Comparison of ENCODE assay signal across 22 cellular contexts in the genomic region with DNA sequence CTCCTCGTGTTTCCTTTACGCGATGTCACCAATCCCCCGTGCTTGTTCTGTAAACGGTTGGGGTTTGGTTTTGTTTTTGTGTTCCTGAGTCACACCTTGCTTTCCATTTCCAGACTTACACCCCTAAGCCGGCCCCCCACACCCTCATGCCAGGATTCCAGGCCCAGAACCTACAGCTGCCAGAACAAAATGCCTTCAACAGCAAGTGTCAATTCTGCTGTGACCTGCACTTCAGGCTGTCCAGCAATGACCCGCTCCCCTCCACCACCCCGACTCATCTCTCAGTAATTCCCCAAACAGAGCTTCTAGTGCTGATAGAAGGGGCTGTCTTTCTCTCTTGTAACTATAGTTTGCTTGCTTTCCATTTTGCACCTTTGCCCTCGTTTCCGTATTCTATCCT.
"Had no signal": no experiment of that assay in that cellular context is flagged by ENCODE, and none has a peak within 500 bp of the region (broad histone marks: within the 10 kb centered on the region; RNA-seq: fewer than 3 reads in every experiment).

No MANE protein-coding gene starts in this region.

- DNase-seq: activated B cell treated with CpG ODN at 0.5 μM for 24 hours; activated CD4-positive, alpha-beta memory T cell treated with anti-CD3 and anti-CD28 coated beads for 36 hours; activated CD4-positive, alpha-beta T cell treated with anti-CD3 and anti-CD28 coated beads for 36 hours; activated naive CD4-positive, alpha-beta T cell treated with Interleukin-2 at 50 U/mL for 16 hours; activated naive CD8-positive, alpha-beta T cell treated with anti-CD3 and anti-CD28 coated beads for 36 hours; activated T-cell treated with anti-CD3 and anti-CD28 coated beads, Interleukin-2, amount 50 U/mL, for 48 hours; body of pancreas; colonic mucosa; heart right ventricle; naive B cell; stimulated activated CD4-positive, alpha-beta T cell treated with anti-CD3 and anti-CD28 coated beads, Interleukin-15, amount 100 ng/mL, for 24 hours; stimulated activated naive CD4-positive, alpha-beta T cell; T1000 had no signal

- H3K4me3 Mint-ChIP-seq: activated B cell treated with CpG ODN at 0.5 μM for 24 hours; activated CD4-positive, alpha-beta memory T cell treated with anti-CD3 and anti-CD28 coated beads for 36 hours; activated CD4-positive, alpha-beta T cell treated with anti-CD3 and anti-CD28 coated beads for 36 hours; activated naive CD8-positive, alpha-beta T cell treated with anti-CD3 and anti-CD28 coated beads for 36 hours; endodermal cell; naive B cell; T-helper 1 cell treated with Interleukin-12 subunit alpha and Interleukin-12 subunit beta and Interleukin-4 antibody, amounts not matched to agents 30 μg/mL and 1 μg/mL, for 36 hours had no signal

- H3K36me3 ChIP-seq: colonic mucosa, gastroesophageal sphincter, heart right ventricle, left lung, SJSA1, thoracic aorta, upper lobe of left lung had no signal

- ATAC-seq: activated CD4-positive, alpha-beta T cell treated with anti-CD3 and anti-CD28 coated beads for 36 hours; body of pancreas; gastroesophageal sphincter; left lung had no signal

- H3K27me3 Mint-ChIP-seq: activated B cell treated with CpG ODN at 0.5 μM for 24 hours; activated CD4-positive, alpha-beta memory T cell treated with anti-CD3 and anti-CD28 coated beads for 36 hours; activated naive CD8-positive, alpha-beta T cell treated with anti-CD3 and anti-CD28 coated beads for 36 hours; naive B cell had no signal

- H3K27me3 ChIP-seq: body of pancreas, colonic mucosa, gastroesophageal sphincter, heart right ventricle, left lung, SJSA1, upper lobe of left lung had no signal

- H3K27ac ChIP-seq: body of pancreas, colonic mucosa, gastroesophageal sphincter, heart right ventricle, left lung, SJSA1, thoracic aorta, upper lobe of left lung had no signal

- H3K4me1 Mint-ChIP-seq: activated B cell treated with CpG ODN at 0.5 μM for 24 hours; activated CD4-positive, alpha-beta T cell treated with anti-CD3 and anti-CD28 coated beads for 36 hours; activated naive CD8-positive, alpha-beta T cell treated with anti-CD3 and anti-CD28 coated beads for 36 hours; naive B cell had no signal

- H3K9me3 ChIP-seq: body of pancreas, colonic mucosa, heart right ventricle, thoracic aorta, upper lobe of left lung had no signal

- H3K4me3 ChIP-seq: body of pancreas, colonic mucosa, gastroesophageal sphincter, left lung, lung, SJSA1, smooth muscle cell, thoracic aorta, upper lobe of left lung had no signal

- H3K27ac Mint-ChIP-seq: activated B cell treated with CpG ODN at 0.5 μM for 24 hours; activated CD4-positive, alpha-beta memory T cell treated with anti-CD3 and anti-CD28 coated beads for 36 hours; activated CD4-positive, alpha-beta T cell treated with anti-CD3 and anti-CD28 coated beads for 36 hours; activated naive CD8-positive, alpha-beta T cell treated with anti-CD3 and anti-CD28 coated beads for 36 hours; endodermal cell; naive B cell; T-helper 1 cell treated with Interleukin-12 subunit alpha and Interleukin-12 subunit beta and Interleukin-4 antibody, amounts not matched to agents 30 μg/mL and 1 μg/mL, for 36 hours had no signal

- H3K9me3 Mint-ChIP-seq: activated CD4-positive, alpha-beta memory T cell treated with anti-CD3 and anti-CD28 coated beads for 36 hours; activated naive CD8-positive, alpha-beta T cell treated with anti-CD3 and anti-CD28 coated beads for 36 hours; T-helper 1 cell treated with Interleukin-12 subunit alpha and Interleukin-12 subunit beta and Interleukin-4 antibody, amounts not matched to agents 30 μg/mL and 1 μg/mL, for 36 hours had no signal

- H3K4me2 ChIP-seq: smooth muscle cell had no signal

- H3K36me3 Mint-ChIP-seq: activated CD4-positive, alpha-beta memory T cell treated with anti-CD3 and anti-CD28 coated beads for 36 hours; activated naive CD8-positive, alpha-beta T cell treated with anti-CD3 and anti-CD28 coated beads for 36 hours; naive B cell had no signal

- H3K4me1 ChIP-seq: body of pancreas, colonic mucosa, left lung, SJSA1, upper lobe of left lung had no signal
